8 cellular contexts compared by ENCODE assay signal in the genomic region with DNA sequence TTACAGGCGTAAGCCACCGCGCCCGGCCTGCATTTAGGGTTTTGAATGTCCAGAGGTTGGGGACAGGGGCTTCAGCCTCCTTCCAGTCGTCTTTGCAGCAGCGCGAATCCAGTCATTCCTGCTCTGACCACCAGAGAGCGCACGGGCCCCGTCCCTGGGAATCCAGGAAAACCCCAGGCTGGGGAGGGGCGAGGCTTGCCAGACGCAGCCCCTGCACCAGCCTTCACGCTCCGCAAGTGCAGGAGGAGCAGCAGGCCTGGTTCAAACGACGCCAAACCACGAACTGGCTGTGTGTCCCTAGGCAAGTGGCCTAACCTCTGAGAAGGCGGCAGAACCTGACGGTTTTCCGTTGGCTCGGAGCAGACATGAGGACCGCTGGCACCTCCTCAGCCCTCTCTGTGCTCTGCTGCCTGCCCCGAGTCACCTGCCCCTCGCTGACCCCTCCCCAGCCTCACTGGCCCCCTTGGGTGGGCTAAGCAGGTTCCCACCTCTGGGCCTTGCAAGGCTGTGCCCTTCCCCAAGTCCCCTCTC. TPM values are rescaled to one million over a fixed set of nuclear protein-coding genes. Genes with fewer than 3 reads are reported as not detected.
DNase-seq lines count a peak whose midpoint lies in the region; ATAC-seq and TF ChIP-seq lines count a peak whose summit lies in the region.

No MANE protein-coding gene starts in this region.

- H3K36me3 Mint-ChIP-seq in activated naive CD4-positive, alpha-beta T cell treated with anti-CD3 and anti-CD28 coated beads, Interleukin-2, amount 10 ng/mL, durations not matched to agents 7 days and 5 days = peaks cover 12% of the 10 kb centered on the region
- peaks cover 5% of the 10 kb centered on the region for H3K36me3 Mint-ChIP-seq in glutamatergic neuron (ENCODE audit: unreplicated experiment)

- peaks cover 3% of the 10 kb centered on the region; the same call in 1 of the 2 replicates for H3K9me3 ChIP-seq in SJSA1 (replicated peaks)
- H3K9me3 ChIP-seq in parathyroid adenoma (ENCODE audit: control insufficient read depth, low read length) = no peaks in the 10 kb centered on the region
- H3K9me3 ChIP-seq in tibial nerve = no peaks in the 10 kb centered on the region

- no peak for TF ChIP-seq POLR2A in tibial nerve (IDR thresholded peaks at IDR 0.05)

- peaks cover 28% of the 10 kb centered on the region for H3K36me3 ChIP-seq in SJSA1
- H3K36me3 ChIP-seq in parathyroid adenoma (ENCODE audit: control insufficient read depth, insufficient read depth, low read length) = no peaks in the 10 kb centered on the region
- H3K36me3 ChIP-seq in tibial nerve = no peaks in the 10 kb centered on the region

- CTCF ChIA-PET in activated naive CD4-positive, alpha-beta T cell treated with anti-CD3 and anti-CD28 coated beads, Interleukin-2, amount 10 ng/mL, durations not matched to agents 7 days and 5 days (lab: Charles Lee) = interaction anchor here (2.1 kb wide), 1 partner anchor 73 kb away, joined by 6 read pairs; no protein-coding TSS in a partner anchor

- TF ChIP-seq CTCF in glutamatergic neuron (IDR thresholded peaks at IDR 0.05; ENCODE audit: partially characterized antibody, unreplicated experiment) (peak; percentile 91), parathyroid adenoma (IDR thresholded peaks at IDR 0.05) (peak; percentile 94), tibial nerve (IDR thresholded peaks at IDR 0.05) (peak; percentile 95 to 98 (median 96))

- peaks cover 29% of the 10 kb centered on the region for H3K4me1 Mint-ChIP-seq in activated naive CD4-positive, alpha-beta T cell treated with anti-CD3 and anti-CD28 coated beads, Interleukin-2, amount 10 ng/mL, durations not matched to agents 7 days and 5 days
- H3K4me1 Mint-ChIP-seq in glutamatergic neuron (ENCODE audit: low read depth, unreplicated experiment) = peaks cover 3% of the 10 kb centered on the region

- no peak for ATAC-seq in GM21515 (IDR thresholded peaks at IDR 0.05; ENCODE audit: unreplicated experiment)

- H3K27me3 ChIP-seq in SJSA1 (replicated peaks) (no peaks in the 10 kb centered on the region), parathyroid adenoma (ENCODE audit: control insufficient read depth, insufficient read depth, low read length) (no peaks in the 10 kb centered on the region), tibial nerve (no peaks in the 10 kb centered on the region)

- H3K4me3 Mint-ChIP-seq in activated naive CD4-positive, alpha-beta T cell treated with anti-CD3 and anti-CD28 coated beads, Interleukin-2, amount 10 ng/mL, durations not matched to agents 7 days and 5 days = peak overlapping the region; percentile 41
- no peak overlapping the region for H3K4me3 Mint-ChIP-seq in glutamatergic neuron (ENCODE audit: unreplicated experiment)

- H3K79me2 ChIP-seq in parathyroid adenoma = peaks cover 27% of the 10 kb centered on the region

- WGBS in tibial nerve, 2 donors = 8 to 10% methylated on average over 19 to 24 of the region's 24 CpGs

- H3K9me3 Mint-ChIP-seq in activated naive CD4-positive, alpha-beta T cell treated with anti-CD3 and anti-CD28 coated beads, Interleukin-2, amount 10 ng/mL, durations not matched to agents 7 days and 5 days = no peaks in the 10 kb centered on the region
- peaks cover 16% of the 10 kb centered on the region for H3K9me3 Mint-ChIP-seq in glutamatergic neuron (ENCODE audit: unreplicated experiment)

- H3K4me3 ChIP-seq in SJSA1 (no peak overlapping the region), parathyroid adenoma (ENCODE audit: low read depth, low read length) (peak overlapping the region; percentile 31), tibial nerve (peak overlapping the region in 2 of 4 donors; percentile 29 to 31)

- H3K27ac ChIP-seq in SJSA1 (no peak overlapping the region), parathyroid adenoma (no peak overlapping the region), tibial nerve (peak overlapping the region in 3 of 4 donors; percentile 90 to 96 (median 94))

- no peak overlapping the region for H3K9ac ChIP-seq in parathyroid adenoma

- H2AFZ ChIP-seq in parathyroid adenoma = peak overlapping the region; percentile 9

- H3K4me1 ChIP-seq in SJSA1 (replicated peaks) = peaks cover 31% of the 10 kb centered on the region
- peaks cover 12% of the 10 kb centered on the region for H3K4me1 ChIP-seq in parathyroid adenoma
- peaks cover 3 to 43% (median 34%) of the 10 kb centered on the region in 4 donors for H3K4me1 ChIP-seq in tibial nerve

- TF ChIP-seq EP300 in tibial nerve (IDR thresholded peaks at IDR 0.05) = peak in 1 of 2 donors; percentile 46

- DNase-seq in DMS79 treated with DMSO at 0.1 percent for 48 hours (lab: John Stamatoyannopoulos, UW) (peak; percentile 73), MV-4-11 (lab: John Stamatoyannopoulos, UW) (peak; percentile 70), SJSA1 (ENCODE audit: low read depth in 1 of 2, low spot score in 2 of 2) (peak; percentile 79 to 89), glutamatergic neuron (peak; percentile 96), tibial nerve (ENCODE audit: low spot score in 2 of 2) (peak; percentile 68 to 83)
- DNase-seq in activated naive CD4-positive, alpha-beta T cell treated with anti-CD3 and anti-CD28 coated beads, Interleukin-2, amount 10 ng/mL, durations not matched to agents 7 days and 5 days = peak; percentile 88

- peak overlapping the region; percentile 67 for H3K4me2 ChIP-seq in parathyroid adenoma (ENCODE audit: low read length)

- peaks cover 36% of the 10 kb centered on the region for H3K27me3 Mint-ChIP-seq in activated naive CD4-positive, alpha-beta T cell treated with anti-CD3 and anti-CD28 coated beads, Interleukin-2, amount 10 ng/mL, durations not matched to agents 7 days and 5 days
- peaks cover 10% of the 10 kb centered on the region for H3K27me3 Mint-ChIP-seq in glutamatergic neuron (ENCODE audit: unreplicated experiment)

- H3K27ac Mint-ChIP-seq in activated naive CD4-positive, alpha-beta T cell treated with anti-CD3 and anti-CD28 coated beads, Interleukin-2, amount 10 ng/mL, durations not matched to agents 7 days and 5 days = peak overlapping the region; percentile 67
- H3K27ac Mint-ChIP-seq in glutamatergic neuron (ENCODE audit: unreplicated experiment) = no peak overlapping the region

RNA-seq across cellular contexts. Expression of gene RNF126, which starts 2.0 kb away (rescaled TPM):
- 55.9 and 79.3 TPM in 2 replicates for total RNA-seq in SJSA1 (2014; rRNA removed; shearing (Covaris generic))
- total RNA-seq in glutamatergic neuron (ENCODE audit: unreplicated experiment) = 51.7 TPM
- total RNA-seq in tibial nerve = 10 to 100 TPM; 38.0 to 90.9 (median 55.3) TPM

RNA-seq across cellular contexts. Expression of gene FSTL3, which starts 11.2 kb away (rescaled TPM):
- 317 and 364 TPM in 2 replicates for total RNA-seq in SJSA1 (2014; rRNA removed; shearing (Covaris generic))
- 10.7 TPM for total RNA-seq in glutamatergic neuron (ENCODE audit: unreplicated experiment)
- total RNA-seq in tibial nerve = 100 to 1,000 TPM; 582 to 977 (median 642) TPM

RNA-seq across cellular contexts. Expression of gene FGF22, which starts 25.3 kb away (rescaled TPM):
- 0.13 TPM in 1 of 2 replicates, not detected in the other for total RNA-seq in SJSA1 (2014; rRNA removed; shearing (Covaris generic))
- 1.5 TPM for total RNA-seq in glutamatergic neuron (ENCODE audit: unreplicated experiment)
- total RNA-seq in tibial nerve = 1 to 10 TPM in 3 of 4 donors, under 1 TPM in 1; 0.30 to 9.0 (median 3.4) TPM

RNA-seq across cellular contexts. Expression of gene PRSS57, which starts 30.3 kb away (rescaled TPM):
- total RNA-seq in SJSA1 (2014; rRNA removed; shearing (Covaris generic)) = not detected in 2 replicates
- total RNA-seq in glutamatergic neuron (ENCODE audit: unreplicated experiment) = 0.78 TPM
- not detected for total RNA-seq in tibial nerve

RNA-seq across cellular contexts. Expression of gene POLRMT, which starts 31.6 kb away (rescaled TPM):
- total RNA-seq in SJSA1 (2014; rRNA removed; shearing (Covaris generic)) = 44.2 and 44.7 TPM in 2 replicates
- total RNA-seq in glutamatergic neuron (ENCODE audit: unreplicated experiment) (79.9 TPM), tibial nerve (10 to 100 TPM; 28.2 to 73.5 (median 51.5) TPM)

Comparison
In these comparisons a context has a peak if more than half of its experiments do, and no peak if none do; other contexts are left out.
1. H3K27ac ChIP-seq: peak in tibial nerve (3 of 4); none in SJSA1 (single experiment) and parathyroid adenoma (single experiment).
2. RNA of gene FSTL3, which starts 11.2 kb away (total RNA-seq): 582 to 977 TPM in tibial nerve and 317 to 364 TPM in SJSA1; 10.7 TPM in glutamatergic neuron (single experiment); every median in the first group is over 10 times any median in the second.
3. Peak in every context shown above with its lines, with median percentiles within 50 percentile points of each other: DNase-seq and CTCF ChIP-seq.